In genomic region chr16:29717113-29717512, GRCh38 we compare ENCODE assay signal across 24 cellular contexts. TPM values are rescaled to one million over a fixed set of nuclear protein-coding genes. Genes with fewer than 3 reads are reported as not detected.
"Had no signal": no experiment of that assay in that cellular context is flagged by ENCODE, and none has a peak within 500 bp of the region (broad histone marks: within the 10 kb centered on the region; RNA-seq: fewer than 3 reads in every experiment).

No MANE protein-coding gene starts in this region.

- FAIRE-seq: HTR-8/SVneo, RCC 7860 had no signal

- H3K9ac ChIP-seq: SK-N-SH had no signal

- H3K9me3 ChIP-seq: SK-N-SH had no signal

- H3K9me2 ChIP-seq: SK-N-SH had no signal

- H3K27ac ChIP-seq: HL-60 had no signal

- DNase-seq: KBM-7, MV-4-11, NCI-H1048, NCI-H1105, NCI-H1417, NCI-H1436 treated with DMSO at 0.1 percent for 48 hours, NCI-H1694, NCI-H187 treated with DMSO at 0.1 percent for 48 hours, NCI-H2029 treated with DMSO at 0.1 percent for 48 hours, NCI-H2227 treated with DMSO at 0.1 percent for 48 hours, NCI-H510A, NCI-H524 treated with DMSO at 0.1 percent for 48 hours, NCI-H69, NCI-H774, RPMI8226, SHP77, SK-N-SH, SW 1271 had no signal

- H3K4me2 ChIP-seq: SK-N-SH had no signal

RNA-seq across cellular contexts. Expression of gene C16orf54, which starts 28.7 kb away (rescaled TPM):
- total RNA-seq: LHCN-M2, MCF 10A, SK-MEL-5 had no signal
- polyA plus RNA-seq: SK-N-SH had no signal

RNA-seq across cellular contexts. Expression of gene QPRT, which starts 38.1 kb away (rescaled TPM):
- total RNA-seq: MCF 10A had no signal

RNA-seq across cellular contexts. Expression of gene SPN, which starts 54.1 kb away (rescaled TPM):
- total RNA-seq: LHCN-M2, MCF 10A, SK-MEL-5 had no signal
